ENCODE assay signal across 13 cellular contexts in genomic region chr22:20422965-20423635, GRCh38. TPM values are rescaled to one million over a fixed set of nuclear protein-coding genes. Genes with fewer than 3 reads are reported as not detected.
DNase-seq lines count a peak whose midpoint lies in the region; ATAC-seq, FAIRE-seq and TF ChIP-seq lines count a peak whose summit lies in the region.
"Had no signal": no experiment of that assay in that cellular context is flagged by ENCODE, and none has a peak within 500 bp of the region (broad histone marks: within the 10 kb centered on the region; RNA-seq: fewer than 3 reads in every experiment).

No MANE protein-coding gene starts in this region.

- H3K9me3 Mint-ChIP-seq in activated T-helper 2 cell treated with anti-CD3 and anti-CD28 coated beads, Interferon-gamma antibody, Interleukin-2, Interleukin-4, amounts not matched to agents 10 μg/mL and 5 μg/mL and 100 μg/mL, durations not matched to agents 14 hours and 24 hours and 36 hours = no peaks in the 10 kb centered on the region
- H3K9me3 Mint-ChIP-seq: dendritic cell treated with granulocyte-macrophage colony-stimulating factor and Interleukin-4, amounts not matched to agents 40 ng/mL and 50 ng/mL, for 4 days had no signal

- H3K9me3 ChIP-seq in K562 (replicated peaks; ENCODE audit: control insufficient read depth, insufficient read depth, low read depth, low read length) = no peaks in the 10 kb centered on the region
- no peaks in the 10 kb centered on the region for H3K9me3 ChIP-seq in kidney (ENCODE audit: control insufficient read depth in 1 of 2, low read length in 2 of 2)

- POLR2A ChIA-PET in K562 (lab: Yijun Ruan, JAX) = interaction anchor here (0.5 to 1.5 kb wide), 9 partner anchors 12 to 1394 kb away, joined by 3 to 6 read pairs (median 3); no protein-coding TSS in a partner anchor

- no peaks in the 10 kb centered on the region for H3K9me1 ChIP-seq in K562 (ENCODE audit: control insufficient read depth, insufficient read depth, low read length)

- H3K79me2 ChIP-seq in K562 (ENCODE audit: control insufficient read depth, insufficient read depth, low read length) = no peaks in the 10 kb centered on the region

- peaks cover 3% of the 10 kb centered on the region for H3K36me3 Mint-ChIP-seq in activated T-helper 2 cell treated with anti-CD3 and anti-CD28 coated beads, Interferon-gamma antibody, Interleukin-2, Interleukin-4, amounts not matched to agents 10 μg/mL and 5 μg/mL and 100 μg/mL, durations not matched to agents 14 hours and 24 hours and 36 hours (ENCODE audit: low read depth)

- intact Hi-C loops in K562 (cut with micrococcal nuclease) = no loop called here
- intact Hi-C loops in kidney (cut with DNase I) = no loop called here
- intact Hi-C loops in sciatic nerve (cut with DNase I) = loop anchor here (5.0 to 10.0 kb wide), 3 partner anchors 34 to 152 kb away; partner anchors contain the start of gene KLHL22
- intact Hi-C loops in activated T-helper 2 cell treated with anti-CD3 and anti-CD28 coated beads, Interferon-gamma antibody, Interleukin-2, Interleukin-4, amounts not matched to agents 10 μg/mL and 5 μg/mL and 100 μg/mL, durations not matched to agents 14 hours and 24 hours and 36 hours (cut with micrococcal nuclease) = loop anchor here (10.0 kb wide), 1 partner anchor 142 kb away; no protein-coding TSS in a partner anchor

- TF ChIP-seq RAD21 in K562 (CRISPR knock-in tag; conservative IDR thresholded peaks at IDR 0.05 in 1 of 2, IDR thresholded peaks at IDR 0.05 in 1 of 2) = no peak

- no peak overlapping the region for H3K4me2 ChIP-seq in K562 (ENCODE audit: insufficient read depth, low read length)
- H3K4me2 ChIP-seq: KMS-11 had no signal

- in situ Hi-C loops in K562 (cut with MboI) = loop anchor here (5.0 to 25.0 kb wide), 3 partner anchors 34 to 1886 kb away; partner anchors contain the start of gene TMEM191B

- BruUV-seq in K562 (replicated peaks; lab: Mats Ljungman, UMichigan) = no TSS peak

- no peak for TF ChIP-seq EP300 in K562 (IDR thresholded peaks at IDR 0.05; ENCODE audit: low read length)

- DNase-seq in C1 segment of cervical spinal cord (lab: John Stamatoyannopoulos, UW) = peak in 12 of 14 donors; percentile 38 to 87 (median 74)
- DNase-seq in K562 (ENCODE audit: extremely low read depth in 1 of 4, low spot score in 3 of 4) = no peak
- DNase-seq in kidney = peak; percentile 72
- peak; percentile 78 for DNase-seq in sciatic nerve (ENCODE audit: low spot score)
- DNase-seq in NCI-H1436 (lab: John Stamatoyannopoulos, UW) = no peak
- no peak for DNase-seq in GM12891 (ENCODE audit: insufficient read length, low spot score)
- DNase-seq in activated T-helper 2 cell treated with anti-CD3 and anti-CD28 coated beads, Interferon-gamma antibody, Interleukin-2, Interleukin-4, amounts not matched to agents 10 μg/mL and 5 μg/mL and 100 μg/mL, durations not matched to agents 14 hours and 24 hours and 36 hours (ENCODE audit: low spot score) = no peak
- DNase-seq: activated T-cell treated with anti-CD3 and anti-CD28 coated beads for 4 hours; stimulated activated naive CD4-positive, alpha-beta T cell treated with Interleukin-2 at 50 U/mL for 16 hours; T-helper 9 cell had no signal

- TF ChIP-seq CTCF in K562 (IDR thresholded peaks at IDR 0.05 in 2 of 3, conservative IDR thresholded peaks at IDR 0.05 in 1 of 3; ENCODE audit: insufficient read depth in 2 of 3, low read depth in 1 of 3, low read length in 3 of 3) = no peak
- TF ChIP-seq CTCF in kidney (IDR thresholded peaks at IDR 0.05; ENCODE audit: borderline replicate concordance, extremely low read depth, insufficient read depth) = no peak

- peak overlapping the region in 1 of 2 experiments; percentile 70; a peak in 2 of 4 replicates for H3K9ac ChIP-seq in K562 (ENCODE audit: insufficient read depth in 1 of 2, low read depth in 2 of 2, low read length in 2 of 2)
- H3K9ac ChIP-seq in kidney (ENCODE audit: low read length in 2 of 2) = no peak overlapping the region
- H3K9ac ChIP-seq: KMS-11 had no signal

- 19% methylated on average over 15 of the region's 15 CpGs for WGBS in K562 (ENCODE audit: insufficient coverage, low coverage, missing lambda C conversion rate)

- H3K27me3 ChIP-seq in K562 (ENCODE audit: control insufficient read depth in 2 of 2, insufficient read depth in 2 of 2, low read length in 2 of 2) = peaks cover 38 to 61% of the 10 kb centered on the region in 2 experiments; a peak in 4 of 5 replicates

- H4K20me1 ChIP-seq in K562 (replicated peaks; ENCODE audit: control insufficient read depth, insufficient read depth, low read length) = peaks cover 31% of the 10 kb centered on the region

- no peaks in the 10 kb centered on the region for H3K36me3 ChIP-seq in K562 (ENCODE audit: control insufficient read depth, insufficient read depth, low read length)
- peaks cover 0 to 4% of the 10 kb centered on the region in 2 donors for H3K36me3 ChIP-seq in kidney (ENCODE audit: control insufficient read depth in 1 of 2, insufficient read depth in 2 of 2, low read length in 2 of 2)

- H3K4me1 ChIP-seq in K562 (replicated peaks in 1 of 2; ENCODE audit: control insufficient read depth in 2 of 2, insufficient read depth in 2 of 2, low read length in 2 of 2) (peaks cover 0 to 38% of the 10 kb centered on the region in 2 experiments; a peak in 3 of 5 replicates), kidney (ENCODE audit: control insufficient read depth in 1 of 2, insufficient read depth in 1 of 2, low read depth in 1 of 2, low read length in 2 of 2) (peaks cover 0 to 8% of the 10 kb centered on the region in 2 donors)

- no peak overlapping the region for H2AFZ ChIP-seq in K562 (ENCODE audit: low read depth, low read length)

- CTCF ChIA-PET in K562 (lab: Yijun Ruan, JAX; ENCODE audit: low intra/inter-chr PET ratio) = no interaction called here

- no peak for ATAC-seq in K562
- peak; percentile 62 for ATAC-seq in sciatic nerve
- ATAC-seq in HG02970 (IDR thresholded peaks at IDR 0.05; ENCODE audit: low FRiP score, unreplicated experiment) = no peak

- peaks cover 2% of the 10 kb centered on the region for H3K4me1 Mint-ChIP-seq in activated T-helper 2 cell treated with anti-CD3 and anti-CD28 coated beads, Interferon-gamma antibody, Interleukin-2, Interleukin-4, amounts not matched to agents 10 μg/mL and 5 μg/mL and 100 μg/mL, durations not matched to agents 14 hours and 24 hours and 36 hours (ENCODE audit: low read depth)

- H3K4me3 Mint-ChIP-seq in activated T-helper 2 cell treated with anti-CD3 and anti-CD28 coated beads, Interferon-gamma antibody, Interleukin-2, Interleukin-4, amounts not matched to agents 10 μg/mL and 5 μg/mL and 100 μg/mL, durations not matched to agents 14 hours and 24 hours and 36 hours (ENCODE audit: low read depth) = no peak overlapping the region
- H3K4me3 Mint-ChIP-seq: dendritic cell treated with granulocyte-macrophage colony-stimulating factor and Interleukin-4, amounts not matched to agents 40 ng/mL and 50 ng/mL, for 4 days had no signal

- H3K27ac ChIP-seq in K562 (ENCODE audit: extremely low read depth, low read depth, low read length) (no peak overlapping the region), kidney (ENCODE audit: low read depth in 2 of 2, low read length in 2 of 2) (no peak overlapping the region)
- H3K27ac ChIP-seq: KMS-11 had no signal

- H3K27ac Mint-ChIP-seq in activated T-helper 2 cell treated with anti-CD3 and anti-CD28 coated beads, Interferon-gamma antibody, Interleukin-2, Interleukin-4, amounts not matched to agents 10 μg/mL and 5 μg/mL and 100 μg/mL, durations not matched to agents 14 hours and 24 hours and 36 hours = no peak overlapping the region
- H3K27ac Mint-ChIP-seq: dendritic cell treated with granulocyte-macrophage colony-stimulating factor and Interleukin-4, amounts not matched to agents 40 ng/mL and 50 ng/mL, for 4 days had no signal

- H3K4me3 ChIP-seq in K562 (no peak overlapping the region), kidney (ENCODE audit: low read length in 2 of 2) (no peak overlapping the region)

- peaks cover 24% of the 10 kb centered on the region for H3K27me3 Mint-ChIP-seq in activated T-helper 2 cell treated with anti-CD3 and anti-CD28 coated beads, Interferon-gamma antibody, Interleukin-2, Interleukin-4, amounts not matched to agents 10 μg/mL and 5 μg/mL and 100 μg/mL, durations not matched to agents 14 hours and 24 hours and 36 hours (ENCODE audit: low read depth)

- no peak for FAIRE-seq in K562 (lab: Jason Lieb, UNC)
- no peak for FAIRE-seq in kidney (lab: Jason Lieb, UNC)
- no peak for FAIRE-seq in GM12891 (lab: Jason Lieb, UNC)

- no peak for TF ChIP-seq POLR2A in K562 (conservative IDR thresholded peaks at IDR 0.05)
- TF ChIP-seq POLR2A in GM12891 (IDR thresholded peaks at IDR 0.05; ENCODE audit: low read depth, low read length) = no peak

RNA-seq across cellular contexts. Expression of gene SCARF2, which starts 14.5 kb away (rescaled TPM):
- total RNA-seq in K562 (2011; cell fraction: chromatin; rRNA removed; ENCODE audit: low replicate concordance) = 0.65 TPM in 1 of 2 replicates, not detected in the other
- total RNA-seq in K562 (2011; cell fraction: nucleolus; rRNA removed) = 0.50 and 0.92 TPM in 2 replicates
- 0.15 TPM in 2 replicates for total RNA-seq in K562 (2011; cell fraction: nucleoplasm; rRNA removed)
- 0.20 and 0.32 TPM in 2 replicates for total RNA-seq in K562 (2014; rRNA removed)
- total RNA-seq in K562 (2014; rRNA removed; fragmentation: Illumina TruSeq; extraction: Trizol) = not detected in 2 replicates
- not detected in 2 replicates for total RNA-seq in K562 (2015; rRNA removed; fragmentation: Illumina TruSeq; extraction: Trizol)
- 0.13 and 0.29 TPM in 2 replicates for total RNA-seq in K562 (2021)
- 0.06 and 0.26 TPM in 2 replicates for polyA plus RNA-seq in K562 (2011; rRNA removed)
- 0.15 and 0.25 TPM in 2 replicates for polyA plus RNA-seq in K562 (2011; cell fraction: cytosol; rRNA removed)
- polyA plus RNA-seq in K562 (2011; cell fraction: nucleus; rRNA removed) = 0.61 and 0.65 TPM in 2 replicates
- polyA plus RNA-seq in K562 (2012) = 0.21 and 1.3 TPM in 2 replicates
- not detected in 2 replicates for polyA plus RNA-seq in K562 (2014; fragmentation: Illumina TruSeq; extraction: Trizol)
- not detected for polyA plus RNA-seq in K562 (2014; fragmentation: Nextera tagmentation; extraction: Ambion mirVana)
- 0.13 and 0.23 TPM in 2 replicates for polyA plus RNA-seq in K562 (2014; rRNA removed)
- polyA minus RNA-seq in K562 (2011; rRNA and poly(A)+ RNA removed) = not detected in 2 replicates
- polyA minus RNA-seq in K562 (2011; cell fraction: cytosol; rRNA and poly(A)+ RNA removed) = not detected in 2 replicates
- polyA minus RNA-seq in K562 (2011; cell fraction: nucleus; rRNA and poly(A)+ RNA removed) = 0.22 and 0.27 TPM in 2 replicates
- 12.3 TPM for total RNA-seq in kidney
- polyA plus RNA-seq in kidney (ENCODE audit: insufficient read depth, low read depth, low replicate concordance) = 5.0 TPM
- total RNA-seq in sciatic nerve = 30.6 TPM
- 0.08 TPM for polyA plus RNA-seq in GM12891 (2012; ENCODE audit: low read depth, missing spikeins)
- 0.55 and 0.62 TPM in 2 replicates for total RNA-seq in activated T-helper 2 cell treated with anti-CD3 and anti-CD28 coated beads, Interferon-gamma antibody, Interleukin-2, Interleukin-4, amounts not matched to agents 10 μg/mL and 5 μg/mL and 100 μg/mL, durations not matched to agents 14 hours and 24 hours and 36 hours

RNA-seq across cellular contexts. Expression of gene ZNF74, which starts 29.1 kb away (rescaled TPM):
- 36.8 and 68.2 TPM in 2 replicates for total RNA-seq in K562 (2011; cell fraction: chromatin; rRNA removed; ENCODE audit: low replicate concordance)
- total RNA-seq in K562 (2011; cell fraction: nucleolus; rRNA removed) = 55.4 and 63.2 TPM in 2 replicates
- 50.2 and 53.7 TPM in 2 replicates for total RNA-seq in K562 (2011; cell fraction: nucleoplasm; rRNA removed)
- 49.2 and 56.7 TPM in 2 replicates for total RNA-seq in K562 (2014; rRNA removed)
- total RNA-seq in K562 (2014; rRNA removed; fragmentation: Illumina TruSeq; extraction: Trizol) = 17.4 and 20.5 TPM in 2 replicates
- total RNA-seq in K562 (2015; rRNA removed; fragmentation: Illumina TruSeq; extraction: Trizol) = 31.5 and 32.5 TPM in 2 replicates
- 53.5 and 55.7 TPM in 2 replicates for total RNA-seq in K562 (2021)
- polyA plus RNA-seq in K562 (2011; rRNA removed) = 33.8 and 49.7 TPM in 2 replicates
- polyA plus RNA-seq in K562 (2011; cell fraction: cytosol; rRNA removed) = 56.9 and 67.4 TPM in 2 replicates
- 42.8 and 56.1 TPM in 2 replicates for polyA plus RNA-seq in K562 (2011; cell fraction: nucleus; rRNA removed)
- 31.5 and 39.9 TPM in 2 replicates for polyA plus RNA-seq in K562 (2012)
- polyA plus RNA-seq in K562 (2014; fragmentation: Illumina TruSeq; extraction: Trizol) = 22.8 and 24.5 TPM in 2 replicates
- 1 to 10 TPM; 2.4 to 3.7 TPM for polyA plus RNA-seq in K562 (2014; fragmentation: Nextera tagmentation; extraction: Ambion mirVana)
- polyA plus RNA-seq in K562 (2014; rRNA removed) = 37.1 and 62.8 TPM in 2 replicates
- 32.6 and 33.0 TPM in 2 replicates for polyA minus RNA-seq in K562 (2011; rRNA and poly(A)+ RNA removed)
- polyA minus RNA-seq in K562 (2011; cell fraction: cytosol; rRNA and poly(A)+ RNA removed) = 39.3 and 58.2 TPM in 2 replicates
- 23.6 and 28.3 TPM in 2 replicates for polyA minus RNA-seq in K562 (2011; cell fraction: nucleus; rRNA and poly(A)+ RNA removed)
- 6.5 TPM for total RNA-seq in kidney
- polyA plus RNA-seq in kidney (ENCODE audit: insufficient read depth, low read depth, low replicate concordance) = 3.7 TPM
- total RNA-seq in sciatic nerve = 10.8 TPM
- 2.7 TPM for polyA plus RNA-seq in GM12891 (2012; ENCODE audit: low read depth, missing spikeins)
- 13.2 and 14.4 TPM in 2 replicates for total RNA-seq in activated T-helper 2 cell treated with anti-CD3 and anti-CD28 coated beads, Interferon-gamma antibody, Interleukin-2, Interleukin-4, amounts not matched to agents 10 μg/mL and 5 μg/mL and 100 μg/mL, durations not matched to agents 14 hours and 24 hours and 36 hours

Comparison
In these comparisons a context has a peak if more than half of its experiments do, and no peak if none do; other contexts are left out.
1. DNase-seq: peak in C1 segment of cervical spinal cord (12 of 14), kidney (single experiment) and sciatic nerve (single experiment); none in K562 (0 of 4), NCI-H1436 (single experiment), GM12891 (single experiment) and activated T-helper 2 cell treated with anti-CD3 and anti-CD28 coated beads, Interferon-gamma antibody, Interleukin-2, Interleukin-4, amounts not matched to agents 10 μg/mL and 5 μg/mL and 100 μg/mL, durations not matched to agents 14 hours and 24 hours and 36 hours (single experiment).
2. intact Hi-C loops: an anchor here in sciatic nerve (5.0 to 10.0 kb wide) and activated T-helper 2 cell treated with anti-CD3 and anti-CD28 coated beads, Interferon-gamma antibody, Interleukin-2, Interleukin-4, amounts not matched to agents 10 μg/mL and 5 μg/mL and 100 μg/mL, durations not matched to agents 14 hours and 24 hours and 36 hours (10.0 kb wide); none called in K562 and kidney.